ENCODE assay signal across 1 cellular context in the genomic region with DNA sequence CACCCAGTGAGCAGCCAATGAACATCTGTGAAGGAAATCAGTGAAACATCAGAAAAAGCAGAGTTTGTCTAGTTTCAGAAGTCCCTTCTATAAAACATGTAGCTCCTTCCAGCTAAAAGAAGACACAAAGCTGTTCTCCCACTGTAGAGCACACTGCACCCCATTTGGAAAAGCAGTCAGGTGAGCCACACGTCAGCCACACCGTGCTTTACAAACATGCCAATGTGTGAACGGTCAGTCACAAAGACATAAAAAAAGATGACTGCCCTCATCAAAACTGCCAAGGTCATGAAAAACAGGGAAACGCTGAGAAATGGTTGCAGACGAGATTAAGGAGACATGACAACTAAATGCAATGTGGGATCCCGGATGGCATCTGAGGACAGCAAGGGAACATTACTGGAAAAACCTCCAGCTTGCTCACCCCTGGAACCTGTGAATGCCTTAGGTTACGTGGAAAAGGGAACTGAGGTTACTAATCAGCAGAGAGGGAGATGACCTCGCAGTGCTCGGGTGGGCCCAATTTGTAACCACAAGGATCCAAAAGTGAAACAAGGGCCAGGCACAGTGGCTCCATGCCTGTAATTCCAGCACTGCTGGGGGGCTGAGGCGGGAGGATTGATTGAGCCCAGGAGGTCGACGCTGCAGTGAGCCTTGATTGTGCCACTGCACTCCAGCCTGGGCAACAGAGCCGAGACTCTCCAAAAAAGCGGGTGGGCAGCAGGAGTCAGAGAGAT.
TF ChIP-seq lines count a peak whose summit lies in the region.

No MANE protein-coding gene starts in this region.

TF ChIP-seq in GM12878, 131 proteins besides CTCF, POLR2A, EP300 and RAD21:
- TF ChIP-seq RUNX3 (IDR thresholded peaks at IDR 0.05; ENCODE audit: low read length) = peak; percentile 38
- no peak for TF ChIP-seq ZNF384 (IDR thresholded peaks at IDR 0.05; ENCODE audit: borderline replicate concordance, low read depth, low read length)
- TF ChIP-seq POLR2AphosphoS2 (IDR thresholded peaks at IDR 0.05; ENCODE audit: low read depth, low read length) = no peak
- TF ChIP-seq EED (IDR thresholded peaks at IDR 0.05; ENCODE audit: low read depth) = peak; percentile 46
- TF ChIP-seq, protein P1, sequence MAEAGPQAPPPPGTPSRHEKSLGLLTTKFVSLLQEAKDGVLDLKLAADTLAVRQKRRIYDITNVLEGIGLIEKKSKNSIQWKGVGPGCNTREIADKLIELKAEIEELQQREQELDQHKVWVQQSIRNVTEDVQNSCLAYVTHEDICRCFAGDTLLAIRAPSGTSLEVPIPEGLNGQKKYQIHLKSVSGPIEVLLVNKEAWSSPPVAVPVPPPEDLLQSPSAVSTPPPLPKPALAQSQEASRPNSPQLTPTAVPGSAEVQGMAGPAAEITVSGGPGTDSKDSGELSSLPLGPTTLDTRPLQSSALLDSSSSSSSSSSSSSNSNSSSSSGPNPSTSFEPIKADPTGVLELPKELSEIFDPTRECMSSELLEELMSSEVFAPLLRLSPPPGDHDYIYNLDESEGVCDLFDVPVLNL (IDR thresholded peaks at IDR 0.05; ENCODE audit: low read depth, low read length) = no peak
- TF ChIP-seq IKZF1 (conservative IDR thresholded peaks at IDR 0.05) = peak; percentile 37; the same call in 1 of the 2 replicates
- no peak for TF ChIP-seq ZBED1 (IDR thresholded peaks at IDR 0.05; ENCODE audit: borderline replicate concordance)
- TF ChIP-seq BRCA1 (IDR thresholded peaks at IDR 0.05; ENCODE audit: low read depth, low read length) = no peak
- no peak for TF ChIP-seq PAX5 (IDR thresholded peaks at IDR 0.05; ENCODE audit: borderline replicate concordance, low read depth, low read length)
- no peak for TF ChIP-seq HDGF (IDR thresholded peaks at IDR 0.05)
- TF ChIP-seq WRNIP1 (IDR thresholded peaks at IDR 0.05; ENCODE audit: borderline replicate concordance, low read depth, low read length) = no peak
- no peak for TF ChIP-seq NFIC (IDR thresholded peaks at IDR 0.05; ENCODE audit: low read depth, low read length)
- TF ChIP-seq IKZF2 (IDR thresholded peaks at IDR 0.05) = 0 out of 4 replicates have a peak, but pooled peaks of 1 of the 2 experiments have one; percentile 17
- TF ChIP-seq CBFB (IDR thresholded peaks at IDR 0.05; ENCODE audit: low read depth) = no peak
- peak; percentile 27; the same call in 1 of the 2 replicates for TF ChIP-seq SPI1 (IDR thresholded peaks at IDR 0.05; ENCODE audit: borderline replicate concordance, insufficient read depth, low read depth, low read length)
- TF ChIP-seq MTA3 (IDR thresholded peaks at IDR 0.05; ENCODE audit: borderline replicate concordance, low read length) = no peak
